ENCODE assay signal across 11 cellular contexts in genomic region chr2:45024600-45025291, GRCh38. TPM values are rescaled to one million over a fixed set of nuclear protein-coding genes. Genes with fewer than 3 reads are reported as not detected.
A peak's percentile ranks its signal among the peaks of the same experiment; 100 is the strongest.
DNase-seq lines count a peak whose midpoint lies in the region; ATAC-seq, FAIRE-seq and TF ChIP-seq lines count a peak whose summit lies in the region.
"Had no signal": no experiment of that assay in that cellular context is flagged by ENCODE, and none has a peak within 500 bp of the region (broad histone marks: within the 10 kb centered on the region; RNA-seq: fewer than 3 reads in every experiment).

No MANE protein-coding gene starts in this region.

- H3K27ac ChIP-seq in RWPE2 (ENCODE audit: poor library complexity, severe bottlenecking) (no peak overlapping the region), aorta (ENCODE audit: low read depth in 1 of 2, low read length in 2 of 2) (no peak overlapping the region)
- H3K27ac ChIP-seq: parathyroid adenoma had no signal

- intact Hi-C loops in Right ventricle myocardium superior (cut with DNase I): no loop called here
- intact Hi-C loops in cardiac septum (cut with DNase I): no loop called here
- intact Hi-C loops in aorta (cut with DNase I): loop anchor here (2.0 to 5.0 kb wide), 4 partner anchors 103 to 470 kb away; no protein-coding TSS in a partner anchor

- FAIRE-seq in GM12891 (lab: Jason Lieb, UNC): no peak

- ATAC-seq in Right ventricle myocardium superior (ENCODE audit: poor library complexity) (peak; percentile 78), RWPE2 (ENCODE audit: low read depth) (peak; percentile 86), aorta (ENCODE audit: low FRiP score) (peak; percentile 70), HG02623 (IDR thresholded peaks at IDR 0.05; ENCODE audit: unreplicated experiment) (no peak), GM19397 (IDR thresholded peaks at IDR 0.05; ENCODE audit: unreplicated experiment) (no peak)

- TF ChIP-seq CTCF in RWPE2 (IDR thresholded peaks at IDR 0.05; ENCODE audit: poor library complexity, severe bottlenecking): peak; percentile 72

- TF ChIP-seq POLR2A in GM12891 (IDR thresholded peaks at IDR 0.05; ENCODE audit: low read depth, low read length): no peak

- DNase-seq in Right ventricle myocardium superior (peak; percentile 70), cardiac septum (ENCODE audit: low spot score) (no peak), RWPE2 (ENCODE audit: low spot score) (peak; percentile 80), glomerular endothelial cell (ENCODE audit: extremely low read depth, low read depth, low spot score) (peak; percentile 62), aorta (peak; percentile 90 to 91), GM12891 (ENCODE audit: insufficient read length, low spot score) (no peak)
- DNase-seq: CD4-positive, alpha-beta T cell; T-helper 9 cell had no signal

- H3K36me3 ChIP-seq in RWPE2 (ENCODE audit: low read depth) (no peaks in the 10 kb centered on the region), aorta (ENCODE audit: control insufficient read depth in 1 of 2, insufficient read depth in 2 of 2, low read length in 1 of 2) (no peaks in the 10 kb centered on the region)

- H3K4me1 ChIP-seq in RWPE2 (ENCODE audit: insufficient read depth, poor library complexity, severe bottlenecking) (peaks cover 5% of the 10 kb centered on the region), aorta (ENCODE audit: control insufficient read depth in 1 of 2, insufficient read depth in 2 of 2, low read length in 2 of 2) (no peaks in the 10 kb centered on the region)
- H3K4me1 ChIP-seq: parathyroid adenoma had no signal

- H3K27me3 ChIP-seq in RWPE2 (ENCODE audit: insufficient read depth, poor library complexity, severe bottlenecking) (no peaks in the 10 kb centered on the region), aorta (ENCODE audit: control insufficient read depth in 1 of 2, insufficient read depth in 2 of 2, low read length in 1 of 2) (no peaks in the 10 kb centered on the region)

- no peaks in the 10 kb centered on the region for H3K9me3 ChIP-seq in RWPE2 (ENCODE audit: severe bottlenecking)
- H3K9me3 ChIP-seq in aorta (ENCODE audit: control insufficient read depth, low read length): no peaks in the 10 kb centered on the region

- 31 to 35% methylated on average over 7 of the region's 7 CpGs for WGBS in aorta, 2 donors

- H3K4me3 ChIP-seq in RWPE2 (ENCODE audit: severe bottlenecking): no peak overlapping the region
- H3K4me3 ChIP-seq in aorta (ENCODE audit: low read length in 2 of 2): no peak overlapping the region

TF ChIP-seq in GM12891, 5 proteins besides CTCF, POLR2A, EP300 and RAD21:
- no peak for TF ChIP-seq POLR2AphosphoS5 (IDR thresholded peaks at IDR 0.05; ENCODE audit: low read depth, low read length)
- TF ChIP-seq SPI1 (IDR thresholded peaks at IDR 0.05; ENCODE audit: low read depth, low read length): no peak
- no peak for TF ChIP-seq PAX5 (IDR thresholded peaks at IDR 0.05; ENCODE audit: insufficient read depth, low read length, severe bottlenecking)
- TF ChIP-seq TAF1 (IDR thresholded peaks at IDR 0.05; ENCODE audit: low read depth, low read length): no peak
- no peak for TF ChIP-seq POU2F2 (IDR thresholded peaks at IDR 0.05; ENCODE audit: low read depth, low read length)

RNA-seq across cellular contexts. Expression of gene SIX2, which starts 15.5 kb away (rescaled TPM):
- total RNA-seq in Right ventricle myocardium superior (0.65 TPM), cardiac septum (0.89 TPM), glomerular endothelial cell (1.8 and 10.5 TPM in 2 replicates), aorta (1 to 10 TPM; 1.7 to 6.0 TPM)
- polyA plus RNA-seq in aorta: 1 to 10 TPM; 1.8 to 3.4 TPM
- not detected for polyA plus RNA-seq in GM12891 (2012; ENCODE audit: low read depth, missing spikeins)
- total RNA-seq: CD4-positive, alpha-beta T cell had no signal

Comparison
In these comparisons a context has a peak if more than half of its experiments do, and no peak if none do; other contexts are left out.
1. DNase-seq: peak in Right ventricle myocardium superior (single experiment), RWPE2 (single experiment), glomerular endothelial cell (single experiment) and aorta (2 of 2); none in cardiac septum (single experiment) and GM12891 (single experiment).
2. ATAC-seq: peak in Right ventricle myocardium superior (single experiment), RWPE2 (single experiment) and aorta (single experiment); none in HG02623 (single experiment) and GM19397 (single experiment).
3. intact Hi-C loops: an anchor here in aorta (2.0 to 5.0 kb wide); none called in Right ventricle myocardium superior and cardiac septum.